9 cellular contexts compared by ENCODE assay signal in the genomic region with DNA sequence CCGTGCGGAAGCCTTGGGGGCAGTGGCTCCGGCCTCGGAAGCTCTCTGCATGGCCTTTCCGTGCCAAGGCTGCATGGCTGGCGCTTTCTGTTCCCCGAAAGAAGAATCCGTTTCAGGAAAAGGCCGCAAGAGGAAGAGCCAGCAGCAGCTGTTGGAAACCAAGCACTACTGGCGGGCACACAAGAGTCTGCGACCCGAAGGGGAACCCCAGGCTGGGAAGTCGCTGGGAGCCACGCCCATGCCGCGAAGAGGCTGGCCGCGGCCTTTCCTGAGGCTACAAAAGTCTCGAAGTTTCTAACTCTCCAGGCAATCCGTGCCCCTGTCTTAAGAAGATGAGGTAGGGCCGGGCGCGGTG. TPM values are rescaled to one million over a fixed set of nuclear protein-coding genes. Genes with fewer than 3 reads are reported as not detected.
DNase-seq lines count a peak whose midpoint lies in the region; ATAC-seq and TF ChIP-seq lines count a peak whose summit lies in the region.
"Had no signal": no experiment of that assay in that cellular context is flagged by ENCODE, and none has a peak within 500 bp of the region (broad histone marks: within the 10 kb centered on the region; RNA-seq: fewer than 3 reads in every experiment).

A gene (minus strand): TSS at position 191 of the 355 bp plus-strand sequence. CDS start 116 bp downstream, at position 75.

- H3K36me3 ChIP-seq in right atrium auricular region (no peaks in the 10 kb centered on the region), sigmoid colon (no peaks in the 10 kb centered on the region)

- no peaks in the 10 kb centered on the region for H3K9me3 ChIP-seq in right atrium auricular region
- H3K9me3 ChIP-seq in sigmoid colon: no peaks in the 10 kb centered on the region

- intact Hi-C loops in sigmoid colon (cut with DNase I): no loop called here

- no peak for TF ChIP-seq POLR2A in sigmoid colon (IDR thresholded peaks at IDR 0.05)

- H3K27me3 ChIP-seq in right atrium auricular region: no peaks in the 10 kb centered on the region
- no peaks in the 10 kb centered on the region for H3K27me3 ChIP-seq in sigmoid colon

- DNase-seq in AG08396 (ENCODE audit: low spot score) (peak; percentile 82), SW 1271 (lab: John Stamatoyannopoulos, UW) (peak; percentile 58 to 83), right atrium auricular region (ENCODE audit: low spot score) (peak; percentile 85), sigmoid colon (peak; percentile 88), HuH-7.5 (ENCODE audit: low spot score) (no peak)

- peak in 1 of 2 donors; percentile 2 for TF ChIP-seq CTCF in right atrium auricular region (IDR thresholded peaks at IDR 0.05)
- TF ChIP-seq CTCF in sigmoid colon (IDR thresholded peaks at IDR 0.05): no peak

- ATAC-seq in GM18907 (IDR thresholded peaks at IDR 0.05; ENCODE audit: unreplicated experiment) (peak; percentile 84), HG03175 (IDR thresholded peaks at IDR 0.05; ENCODE audit: unreplicated experiment) (peak; percentile 58)
- ATAC-seq: HCT116 had no signal

- H3K4me3 ChIP-seq in right atrium auricular region (peak within 1 kb of the TSS; percentile 67 to 71), sigmoid colon (peak within 1 kb of the TSS; percentile 60 to 81 (median 68))

- no peak for TF ChIP-seq EP300 in sigmoid colon (IDR thresholded peaks at IDR 0.05)

- H3K4me1 ChIP-seq in right atrium auricular region (peaks cover 0 to 13% of the 10 kb centered on the region in 2 donors), sigmoid colon (peaks cover 0 to 22% (median 6%) of the 10 kb centered on the region in 4 donors)

- 5 to 15% (median 6%) methylated on average over 19 to 23 of the region's 23 CpGs for WGBS in adipose tissue, 3 donors
- 4 to 7% methylated on average over 23 of the region's 23 CpGs for WGBS in sigmoid colon, 2 donors

- H3K27ac ChIP-seq in adipose tissue (ENCODE audit: low read depth, low read length): peak within 1 kb of the TSS; percentile 40
- peak within 1 kb of the TSS; percentile 78 to 90 for H3K27ac ChIP-seq in right atrium auricular region
- H3K27ac ChIP-seq in sigmoid colon: peak within 1 kb of the TSS; percentile 78 to 85 (median 81)

RNA-seq across cellular contexts. Expression of the gene that starts here (rescaled TPM):
- 1 to 10 TPM in 2 of 3 donors, under 1 TPM in 1; 0.81 to 5.1 (median 2.7) TPM for polyA plus RNA-seq in adipose tissue
- total RNA-seq in right atrium auricular region: 1 to 10 TPM; 1.4 to 1.7 TPM
- 1 to 10 TPM; 5.0 to 5.8 (median 5.4) TPM for total RNA-seq in sigmoid colon
- 1 to 10 TPM; 1.2 to 4.0 (median 1.6) TPM for polyA plus RNA-seq in sigmoid colon
